In genomic region chr22:27993201-27993635, GRCh38 we compare ENCODE assay signal across 13 cellular contexts.
"Had no signal": no experiment of that assay in that cellular context is flagged by ENCODE, and none has a peak within 500 bp of the region (broad histone marks: within the 10 kb centered on the region; RNA-seq: fewer than 3 reads in every experiment).

No MANE protein-coding gene starts in this region.

- H3K36me3 Mint-ChIP-seq: activated CD4-positive, alpha-beta memory T cell treated with anti-CD3 and anti-CD28 coated beads for 36 hours; activated naive CD4-positive, alpha-beta T cell treated with anti-CD3 and anti-CD28 coated beads, Interleukin-2, amount 50 U/mL, for 24 hours; immature natural killer cell had no signal

- H3K36me3 ChIP-seq: ovary, SJCRH30 had no signal

- H3K27me3 Mint-ChIP-seq: activated CD4-positive, alpha-beta memory T cell treated with anti-CD3 and anti-CD28 coated beads for 36 hours; activated naive CD4-positive, alpha-beta T cell treated with anti-CD3 and anti-CD28 coated beads, Interleukin-2, amount 50 U/mL, for 24 hours; brain had no signal

- H3K27ac ChIP-seq: ovary, SJCRH30, skin epidermis, thyroid gland had no signal

- DNase-seq: activated CD4-positive, alpha-beta memory T cell treated with anti-CD3 and anti-CD28 coated beads for 36 hours; amygdala; immature natural killer cell; mesenchymal stem cell; SJCRH30; thyroid gland had no signal

- H3K4me1 Mint-ChIP-seq: activated naive CD4-positive, alpha-beta T cell treated with anti-CD3 and anti-CD28 coated beads, Interleukin-2, amount 50 U/mL, for 24 hours; brain; neural crest cell had no signal

- H3K27me3 ChIP-seq: dorsolateral prefrontal cortex, ovary, SJCRH30, thyroid gland had no signal

- H3K9me3 Mint-ChIP-seq: activated CD4-positive, alpha-beta memory T cell treated with anti-CD3 and anti-CD28 coated beads for 36 hours; activated naive CD4-positive, alpha-beta T cell treated with anti-CD3 and anti-CD28 coated beads, Interleukin-2, amount 50 U/mL, for 24 hours; brain; immature natural killer cell; neural crest cell had no signal

- H3K27ac Mint-ChIP-seq: activated CD4-positive, alpha-beta memory T cell treated with anti-CD3 and anti-CD28 coated beads for 36 hours; activated naive CD4-positive, alpha-beta T cell treated with anti-CD3 and anti-CD28 coated beads, Interleukin-2, amount 50 U/mL, for 24 hours had no signal

- H3K9me3 ChIP-seq: ovary, SJCRH30, thyroid gland had no signal

- H3K4me3 Mint-ChIP-seq: activated CD4-positive, alpha-beta memory T cell treated with anti-CD3 and anti-CD28 coated beads for 36 hours; activated naive CD4-positive, alpha-beta T cell treated with anti-CD3 and anti-CD28 coated beads, Interleukin-2, amount 50 U/mL, for 24 hours; brain; immature natural killer cell; neural crest cell had no signal

- FAIRE-seq: endometrium had no signal

- H3K4me1 ChIP-seq: SJCRH30 had no signal

- H3K4me3 ChIP-seq: dorsolateral prefrontal cortex, ovary, SJCRH30, skin epidermis, thyroid gland had no signal
